Comparison of ENCODE assay signal across 8 cellular contexts in the genomic region with DNA sequence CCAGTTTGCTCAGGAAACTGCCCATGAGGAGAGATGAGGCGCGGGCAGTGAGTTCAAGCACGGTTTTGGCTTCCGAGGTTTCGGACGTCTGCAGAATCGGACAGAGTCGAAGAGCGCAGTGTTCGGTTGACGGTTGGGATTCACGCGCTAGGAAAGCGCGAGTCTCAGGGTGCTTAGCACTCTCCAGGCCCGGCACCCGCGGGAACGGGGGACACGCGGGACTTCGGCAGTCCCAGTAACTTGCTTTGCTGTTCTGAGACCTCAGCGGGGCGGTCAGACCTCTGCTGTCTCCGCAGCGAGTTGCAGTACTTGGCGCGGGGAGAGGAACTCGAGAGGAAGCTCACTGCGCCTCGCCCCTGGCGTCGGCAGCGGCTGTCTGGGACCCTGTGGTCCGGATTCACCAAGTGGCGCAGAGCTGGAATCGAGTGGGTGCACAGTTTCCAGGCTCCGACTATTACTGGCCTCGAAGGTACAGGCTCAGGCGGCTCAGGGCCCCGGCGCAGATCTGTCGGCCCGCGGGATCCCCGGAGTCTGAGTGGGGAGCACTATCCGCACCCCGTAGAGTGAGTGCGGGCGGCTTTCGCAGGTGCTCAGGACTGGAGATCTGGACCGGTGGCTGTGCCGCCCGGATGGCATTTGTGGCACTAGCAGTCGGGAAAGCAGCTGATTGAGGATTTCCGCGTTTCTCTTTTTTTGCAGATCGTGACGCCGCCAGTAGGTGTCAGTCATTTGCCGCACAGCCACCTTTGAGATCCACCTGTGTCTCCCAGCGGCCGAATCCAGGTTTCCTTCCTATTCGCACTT.
DNase-seq lines count a peak whose midpoint lies in the region; ATAC-seq and TF ChIP-seq lines count a peak whose summit lies in the region.

TSS of gene POM121L2 (minus strand) at position 128 of the 804 bp plus-strand sequence. CDS start at position 25, 103 bp downstream.

- TF ChIP-seq CTCF in tibial artery (IDR thresholded peaks at IDR 0.05), result peak; percentile 8 to 18

- H3K4me1 ChIP-seq in neuron (ENCODE audit: insufficient read depth, low read length) (no peaks in the 10 kb centered on the region), tibial artery (peaks cover 0 to 11% (median 10%) of the 10 kb centered on the region in 4 donors)

- peaks cover 2% of the 10 kb centered on the region for H3K9me3 ChIP-seq in neuron (ENCODE audit: low read length)
- no peaks in the 10 kb centered on the region for H3K9me3 ChIP-seq in tibial artery

- peak within 1 kb of the TSS; percentile 30 for H3K4me3 ChIP-seq in neuron (ENCODE audit: low read length)
- H3K4me3 ChIP-seq in tibial artery, result peak within 1 kb of the TSS; percentile 21 to 45

- H2AFZ ChIP-seq in neuron (ENCODE audit: low read depth, low read length), result peak within 1 kb of the TSS; percentile 62

- DNase-seq in ELR (ENCODE audit: low read depth), result peak; percentile 65
- peak; percentile 10 to 27 for DNase-seq in NOMO-1 (lab: John Stamatoyannopoulos, UW; ENCODE audit: unreplicated experiment in 2 of 2)
- DNase-seq in activated T-cell treated with anti-CD3 and anti-CD28 coated beads, Interleukin-2, amount 50 U/mL, for 1 hour, result peak; percentile 74
- DNase-seq in fibroblast of gingiva (ENCODE audit: low read depth), result peak; percentile 33
- DNase-seq in tibial artery, result no peak

- intact Hi-C loops in tibial artery (cut with DNase I; ENCODE audit: low total_unique reads), result no loop called here

- ATAC-seq in HG03280 (IDR thresholded peaks at IDR 0.05; ENCODE audit: unreplicated experiment), result peak; percentile 60
- ATAC-seq in HG02571 (IDR thresholded peaks at IDR 0.05; ENCODE audit: unreplicated experiment), result no peak

- H3K27ac ChIP-seq in tibial artery, result no peak within 1 kb of the TSS

- H3K36me3 ChIP-seq in neuron (ENCODE audit: insufficient read depth, low read length) (no peaks in the 10 kb centered on the region), tibial artery (no peaks in the 10 kb centered on the region)

- peaks cover 29% of the 10 kb centered on the region for H3K27me3 ChIP-seq in neuron (ENCODE audit: insufficient read depth, low read length)
- H3K27me3 ChIP-seq in tibial artery, result peaks cover 0 to 44% of the 10 kb centered on the region in 2 donors

Comparison
In these comparisons a context has a peak if more than half of its experiments do, and no peak if none do; other contexts are left out.
1. DNase-seq: peak in ELR (single experiment), NOMO-1 (2 of 2), activated T-cell treated with anti-CD3 and anti-CD28 coated beads, Interleukin-2, amount 50 U/mL, for 1 hour (single experiment) and fibroblast of gingiva (single experiment); none in tibial artery (0 of 2).